8 cellular contexts compared by ENCODE assay signal in genomic region chr1:26431979-26432695, GRCh38. TPM values are rescaled to one million over a fixed set of nuclear protein-coding genes. Genes with fewer than 3 reads are reported as not detected.
DNase-seq lines count a peak whose midpoint lies in the region; ATAC-seq and TF ChIP-seq lines count a peak whose summit lies in the region.

DHDDS (plus strand) TSS chr1:26432321; CDS start chr1:26432946, 625 bp downstream.

- H3K4me3 Mint-ChIP-seq in activated B cell treated with CpG ODN at 0.5 μM for 24 hours: peak within 1 kb of the TSS; percentile 95

- TF ChIP-seq CTCF in activated B cell treated with CpG ODN at 0.5 μM for 24 hours (IDR thresholded peaks at IDR 0.05): no peak

- POLR2A ChIA-PET in activated B cell treated with CpG ODN at 0.5 μM for 24 hours (lab: Charles Lee): interaction anchor here (0.7 to 1.8 kb wide), 13 partner anchors 13 to 434 kb away, joined by 3 to 45 read pairs (median 5); partner anchors contain the start of genes HMGN2, PAFAH2, PDIK1L and SH3BGRL3

- H3K9me3 Mint-ChIP-seq in activated B cell treated with CpG ODN at 0.5 μM for 24 hours: no peaks in the 10 kb centered on the region

- peak within 1 kb of the TSS; percentile 94 for H3K27ac Mint-ChIP-seq in activated B cell treated with CpG ODN at 0.5 μM for 24 hours

- intact Hi-C loops in activated B cell treated with CpG ODN at 0.5 μM for 24 hours (cut with micrococcal nuclease): loop anchor here (1.0 to 5.0 kb wide), 7 partner anchors 24 to 525 kb away; partner anchors contain the start of genes HMGN2, PDIK1L and STMN1

- DNase-seq in AG08395 (ENCODE audit: low spot score) (peak; percentile 100), NCI-H345 (lab: John Stamatoyannopoulos, UW) (peak; percentile 99), activated B cell treated with CpG ODN at 0.5 μM for 24 hours (peak; percentile 99), caudate nucleus (lab: John Stamatoyannopoulos, UW) (peak; percentile 79 to 100 (median 98)), inferior parietal cortex (ENCODE audit: extremely low spot score) (peak; percentile 99)
- DNase-seq in stimulated activated CD4-positive, alpha-beta T cell treated with anti-CD3 and anti-CD28 coated beads, Interleukin-12 subunit alpha, Interleukin-12 subunit beta, amount 100 ng/mL, for 24 hours (ENCODE audit: low read depth in 2 of 2): peak; percentile 98 to 99

- ATAC-seq in HG03196 (IDR thresholded peaks at IDR 0.05; ENCODE audit: unreplicated experiment) (peak; percentile 96), activated B cell treated with CpG ODN at 0.5 μM for 24 hours (ENCODE audit: low read depth) (peak; percentile 95)

- H3K27me3 Mint-ChIP-seq in activated B cell treated with CpG ODN at 0.5 μM for 24 hours: no peaks in the 10 kb centered on the region

- CTCF ChIA-PET in activated B cell treated with CpG ODN at 0.5 μM for 24 hours (lab: Charles Lee): interaction anchor here (0.8 to 1.7 kb wide), 6 partner anchors 12 to 68 kb away, joined by 3 to 15 read pairs (median 7); no protein-coding TSS in a partner anchor

- peak within 1 kb of the TSS; percentile 56 for H3K27ac ChIP-seq in caudate nucleus (ENCODE audit: low read depth, low read length)

- H3K36me3 Mint-ChIP-seq in activated B cell treated with CpG ODN at 0.5 μM for 24 hours (ENCODE audit: low read depth): peaks cover 15% of the 10 kb centered on the region

- TF ChIP-seq POLR2A in GM18951 (IDR thresholded peaks at IDR 0.05; ENCODE audit: extremely low read depth, insufficient read depth, insufficient read length): peak; percentile 88

- H3K4me1 Mint-ChIP-seq in activated B cell treated with CpG ODN at 0.5 μM for 24 hours: peaks cover 23% of the 10 kb centered on the region

- in situ Hi-C loops in GM18951 (cut with MboI; ENCODE audit: low sequenced_read_pairs, unreplicated experiment): no loop called here

RNA-seq across cellular contexts. Expression of gene DHDDS, which starts in this region (rescaled TPM):
- 53.0 and 65.0 TPM in 2 replicates for total RNA-seq in activated B cell treated with CpG ODN at 0.5 μM for 24 hours

Comparison
In these comparisons a context has a peak if more than half of its experiments do, and no peak if none do; other contexts are left out.
1. Peak in every context shown above with its lines: DNase-seq, ATAC-seq and H3K27ac ChIP-seq.